ENCODE assay signal across 1 cellular context in genomic region chr11:66676931-66677598, GRCh38.
A peak's percentile ranks its signal among the peaks of the same experiment; 100 is the strongest.
TF ChIP-seq lines count a peak whose summit lies in the region.

No MANE protein-coding gene starts in this region.

TF ChIP-seq in H1, 55 proteins besides CTCF, POLR2A, EP300 and RAD21:
- TF ChIP-seq BACH1 (IDR thresholded peaks at IDR 0.05; ENCODE audit: low read length): no peak
- peak; percentile 66; the same call in 1 of the 2 replicates for TF ChIP-seq E2F6 (IDR thresholded peaks at IDR 0.05)
- no peak for TF ChIP-seq HDAC2 (IDR thresholded peaks at IDR 0.05; ENCODE audit: borderline replicate concordance in 1 of 2, low read depth in 2 of 2, low read length in 2 of 2)
- no peak for TF ChIP-seq BRCA1 (IDR thresholded peaks at IDR 0.05; ENCODE audit: low read depth, low read length)
- TF ChIP-seq TBP (IDR thresholded peaks at IDR 0.05; ENCODE audit: low read depth, low read length): no peak
- no peak for TF ChIP-seq ASH2L (IDR thresholded peaks at IDR 0.05; ENCODE audit: low read length)
TF ChIP-seq in H1: peak in this region for 1.
